ENCODE assay signal across 22 cellular contexts in the genomic region with DNA sequence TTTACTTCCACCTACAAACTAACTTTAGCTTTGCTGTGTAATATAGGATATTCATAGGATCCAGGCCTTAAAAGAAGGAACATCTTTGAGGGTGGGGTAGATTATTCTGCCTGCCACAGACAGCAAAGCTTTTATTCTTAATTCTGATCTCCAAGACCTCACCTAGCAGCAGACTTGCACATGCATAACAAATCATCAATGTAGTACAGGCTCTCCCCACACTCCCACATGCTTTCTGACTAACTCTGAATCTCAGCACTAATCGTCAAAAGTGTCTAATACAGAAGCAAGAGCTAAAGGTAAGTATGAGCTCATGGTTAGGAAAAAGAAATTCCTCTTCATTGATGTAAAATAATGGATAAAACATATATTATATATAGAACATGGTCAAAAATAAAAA.
"Had no signal": no experiment of that assay in that cellular context is flagged by ENCODE, and none has a peak within 500 bp of the region (broad histone marks: within the 10 kb centered on the region; RNA-seq: fewer than 3 reads in every experiment).

No MANE protein-coding gene starts in this region.

- H3K27ac ChIP-seq: SJSA1, SK-N-MC had no signal

- H3K4me3 ChIP-seq: SJSA1, SK-N-MC had no signal

- H3K27me3 ChIP-seq: SJSA1 had no signal

- DNase-seq: IMR-90, Karpas-422, KG1, MM.1S, NCI-H1092 treated with DMSO at 0.1 percent for 48 hours, NCI-H1436, NCI-H187, NCI-H2029, NCI-H2081 treated with DMSO at 0.1 percent for 48 hours, NCI-H2171, NCI-H226, NCI-H446, NCI-H510A, NCI-H524 treated with DMSO at 0.1 percent for 48 hours, NCI-H69, NCI-H774, PC-3, SIG-M5 had no signal

- ATAC-seq: Panc1, PC-3, Right ventricle myocardium inferior had no signal

- H3K36me3 ChIP-seq: SJSA1 had no signal

- H3K4me1 ChIP-seq: SJSA1 had no signal
